Comparison of ENCODE assay signal across 9 cellular contexts in genomic region chr11:10725114-10725906, GRCh38. TPM values are rescaled to one million over a fixed set of nuclear protein-coding genes. Genes with fewer than 3 reads are reported as not detected.
DNase-seq lines count a peak whose midpoint lies in the region; ATAC-seq and TF ChIP-seq lines count a peak whose summit lies in the region.
"Had no signal": no experiment of that assay in that cellular context is flagged by ENCODE, and none has a peak within 500 bp of the region (broad histone marks: within the 10 kb centered on the region; RNA-seq: fewer than 3 reads in every experiment).

No MANE protein-coding gene starts in this region.

- H3K9me3 ChIP-seq in SJSA1 (replicated peaks) (no peaks in the 10 kb centered on the region; the same call in 1 of the 2 replicates), MG63 (no peaks in the 10 kb centered on the region)

- H3K4me3 ChIP-seq in SJSA1 (no peak overlapping the region), MG63 (no peak overlapping the region)

- H3K4me1 Mint-ChIP-seq in activated CD4-positive, alpha-beta T cell treated with anti-CD3 and anti-CD28 coated beads for 36 hours: peaks cover 24% of the 10 kb centered on the region
- H3K4me1 Mint-ChIP-seq in dendritic cell treated with granulocyte-macrophage colony-stimulating factor and Interleukin-4, amounts not matched to agents 40 ng/mL and 50 ng/mL, for 4 days (ENCODE audit: low read depth): peaks cover 52% of the 10 kb centered on the region
- peaks cover 10% of the 10 kb centered on the region for H3K4me1 Mint-ChIP-seq in endothelial cell (ENCODE audit: unreplicated experiment)

- POLR2A ChIA-PET in activated CD4-positive, alpha-beta T cell treated with anti-CD3 and anti-CD28 coated beads for 36 hours (lab: Charles Lee): interaction anchor here (0.6 kb wide), 2 partner anchors 79 to 148 kb away, joined by 4 read pairs; no protein-coding TSS in a partner anchor

- intact Hi-C loops in activated CD4-positive, alpha-beta T cell treated with anti-CD3 and anti-CD28 coated beads for 36 hours (cut with DNase I, micrococcal nuclease): no loop called here
- intact Hi-C loops in dendritic cell treated with granulocyte-macrophage colony-stimulating factor and Interleukin-4, amounts not matched to agents 40 ng/mL and 50 ng/mL, for 4 days (cut with micrococcal nuclease): loop anchor here (10.0 kb wide), 1 partner anchor 51 kb away; no protein-coding TSS in a partner anchor
- intact Hi-C loops in head of caudate nucleus (cut with DNase I): no loop called here

- H3K36me3 Mint-ChIP-seq in activated CD4-positive, alpha-beta T cell treated with anti-CD3 and anti-CD28 coated beads for 36 hours (ENCODE audit: low read depth): no peaks in the 10 kb centered on the region
- H3K36me3 Mint-ChIP-seq in dendritic cell treated with granulocyte-macrophage colony-stimulating factor and Interleukin-4, amounts not matched to agents 40 ng/mL and 50 ng/mL, for 4 days (ENCODE audit: low read depth): no peaks in the 10 kb centered on the region
- H3K36me3 Mint-ChIP-seq in endothelial cell (ENCODE audit: low read depth, unreplicated experiment): no peaks in the 10 kb centered on the region

- peak; percentile 77 for ATAC-seq in activated CD4-positive, alpha-beta T cell treated with anti-CD3 and anti-CD28 coated beads for 36 hours

- CTCF ChIA-PET in activated CD4-positive, alpha-beta T cell treated with anti-CD3 and anti-CD28 coated beads for 36 hours (lab: Charles Lee): interaction anchor here (0.6 to 1.0 kb wide), 2 partner anchors 10 kb away, joined by 3 read pairs; no protein-coding TSS in a partner anchor

- no peak for TF ChIP-seq CTCF in endothelial cell (IDR thresholded peaks at IDR 0.05; ENCODE audit: unreplicated experiment)

- H3K4me3 Mint-ChIP-seq in activated CD4-positive, alpha-beta T cell treated with anti-CD3 and anti-CD28 coated beads for 36 hours: no peak overlapping the region
- no peak overlapping the region for H3K4me3 Mint-ChIP-seq in dendritic cell treated with granulocyte-macrophage colony-stimulating factor and Interleukin-4, amounts not matched to agents 40 ng/mL and 50 ng/mL, for 4 days
- no peak overlapping the region for H3K4me3 Mint-ChIP-seq in endothelial cell (ENCODE audit: unreplicated experiment)

- H3K36me3 ChIP-seq in SJSA1 (no peaks in the 10 kb centered on the region), MG63 (no peaks in the 10 kb centered on the region)

- H3K27ac ChIP-seq in SJSA1: peak overlapping the region; percentile 6; the same call in 1 of the 2 replicates

- H3K27me3 Mint-ChIP-seq in activated CD4-positive, alpha-beta T cell treated with anti-CD3 and anti-CD28 coated beads for 36 hours: peaks cover 13% of the 10 kb centered on the region
- peaks cover 88% of the 10 kb centered on the region for H3K27me3 Mint-ChIP-seq in dendritic cell treated with granulocyte-macrophage colony-stimulating factor and Interleukin-4, amounts not matched to agents 40 ng/mL and 50 ng/mL, for 4 days
- no peaks in the 10 kb centered on the region for H3K27me3 Mint-ChIP-seq in endothelial cell (ENCODE audit: unreplicated experiment)

- H3K9me3 Mint-ChIP-seq in activated CD4-positive, alpha-beta T cell treated with anti-CD3 and anti-CD28 coated beads for 36 hours (ENCODE audit: low read depth): no peaks in the 10 kb centered on the region
- no peaks in the 10 kb centered on the region for H3K9me3 Mint-ChIP-seq in dendritic cell treated with granulocyte-macrophage colony-stimulating factor and Interleukin-4, amounts not matched to agents 40 ng/mL and 50 ng/mL, for 4 days
- no peaks in the 10 kb centered on the region for H3K9me3 Mint-ChIP-seq in endothelial cell (ENCODE audit: unreplicated experiment)

- peaks cover 31% of the 10 kb centered on the region for H3K4me1 ChIP-seq in SJSA1 (replicated peaks)

- H3K27me3 ChIP-seq in SJSA1 (replicated peaks): no peaks in the 10 kb centered on the region
- no peaks in the 10 kb centered on the region for H3K27me3 ChIP-seq in MG63

- H3K27ac Mint-ChIP-seq in activated CD4-positive, alpha-beta T cell treated with anti-CD3 and anti-CD28 coated beads for 36 hours: peak overlapping the region; percentile 68
- peak overlapping the region; percentile 39 for H3K27ac Mint-ChIP-seq in dendritic cell treated with granulocyte-macrophage colony-stimulating factor and Interleukin-4, amounts not matched to agents 40 ng/mL and 50 ng/mL, for 4 days
- no peak overlapping the region for H3K27ac Mint-ChIP-seq in endothelial cell (ENCODE audit: unreplicated experiment)

- peak; percentile 54 for DNase-seq in activated CD4-positive, alpha-beta T cell treated with anti-CD3 and anti-CD28 coated beads for 36 hours
- no peak for DNase-seq in activated CD4-positive, alpha-beta T cell treated with anti-CD3 and anti-CD28 coated beads, Interleukin-2, amount 50 U/mL, for 1 hour
- DNase-seq in SJSA1 (ENCODE audit: low read depth in 1 of 2, low spot score in 2 of 2) (peak in 1 of 2 experiments; percentile 81), MG63 (no peak), endothelial cell (ENCODE audit: low spot score) (no peak), head of caudate nucleus (no peak)
- DNase-seq in stimulated activated CD4-positive, alpha-beta T cell treated with anti-CD3 and anti-CD28 coated beads, Interleukin-4, amount 100 ng/mL, for 24 hours: peak; percentile 34
- DNase-seq: NCI-H2029 had no signal

RNA-seq across cellular contexts. Expression of gene CTR9, which starts 25.7 kb away (rescaled TPM):
- total RNA-seq in activated CD4-positive, alpha-beta T cell treated with anti-CD3 and anti-CD28 coated beads for 36 hours: 10 to 100 TPM; 39.7 to 43.9 TPM
- 22.4 and 30.7 TPM in 2 replicates for total RNA-seq in SJSA1 (2014; rRNA removed; shearing (Covaris generic))
- 7.6 and 7.8 TPM in 2 replicates for total RNA-seq in MG63 (2014; rRNA removed; shearing (Covaris generic); ENCODE audit: low replicate concordance)
- total RNA-seq in endothelial cell (ENCODE audit: unreplicated experiment): 43.5 TPM

RNA-seq across cellular contexts. Expression of gene IRAG1, which starts 31.8 kb away (rescaled TPM):
- total RNA-seq in activated CD4-positive, alpha-beta T cell treated with anti-CD3 and anti-CD28 coated beads for 36 hours: not detected
- total RNA-seq in SJSA1 (2014; rRNA removed; shearing (Covaris generic)): 3.8 and 4.6 TPM in 2 replicates
- total RNA-seq in MG63 (2014; rRNA removed; shearing (Covaris generic); ENCODE audit: low replicate concordance): not detected in 2 replicates
- 8.7 TPM for total RNA-seq in endothelial cell (ENCODE audit: unreplicated experiment)

Comparison
In these comparisons a context has a peak if more than half of its experiments do, and no peak if none do; other contexts are left out.
1. DNase-seq: peak in activated CD4-positive, alpha-beta T cell treated with anti-CD3 and anti-CD28 coated beads for 36 hours (single experiment) and stimulated activated CD4-positive, alpha-beta T cell treated with anti-CD3 and anti-CD28 coated beads, Interleukin-4, amount 100 ng/mL, for 24 hours (single experiment); none in activated CD4-positive, alpha-beta T cell treated with anti-CD3 and anti-CD28 coated beads, Interleukin-2, amount 50 U/mL, for 1 hour (single experiment), MG63 (single experiment), endothelial cell (single experiment) and head of caudate nucleus (0 of 42).